In genomic region chr22:35051034-35051535, GRCh38 we compare ENCODE assay signal across 34 cellular contexts. TPM values are rescaled to one million over a fixed set of nuclear protein-coding genes. Genes with fewer than 3 reads are reported as not detected.
"Had no signal": no experiment of that assay in that cellular context is flagged by ENCODE, and none has a peak within 500 bp of the region (broad histone marks: within the 10 kb centered on the region; RNA-seq: fewer than 3 reads in every experiment).

No MANE protein-coding gene starts in this region.

- H3K36me3 ChIP-seq: brain microvascular endothelial cell, colonic mucosa, esophagus squamous epithelium, gastroesophageal sphincter, heart right ventricle had no signal

- H3K79me2 ChIP-seq: hepatocyte had no signal

- H3K27ac ChIP-seq: brain microvascular endothelial cell, colonic mucosa, epithelial cell of prostate, esophagus squamous epithelium, gastroesophageal sphincter, heart right ventricle, hepatocyte had no signal

- H3K27me3 ChIP-seq: brain microvascular endothelial cell, colonic mucosa, hepatocyte had no signal

- H3K4me1 Mint-ChIP-seq: activated CD4-positive, alpha-beta T cell treated with anti-CD3 and anti-CD28 coated beads, Interleukin-2, amount 10 ng/mL, durations not matched to agents 7 days and 5 days; activated T-helper 17 cell treated with anti-CD3 and anti-CD28 coated beads, Interleukin-2, amount 50 U/mL, for 72 hours had no signal

- H3K4me3 ChIP-seq: colonic mucosa, esophagus squamous epithelium, gastroesophageal sphincter, heart right ventricle, hepatocyte had no signal

- H3K4me3 Mint-ChIP-seq: activated CD4-positive, alpha-beta T cell treated with anti-CD3 and anti-CD28 coated beads, Interleukin-2, amount 10 ng/mL, durations not matched to agents 7 days and 5 days; activated CD8-positive, alpha-beta T cell treated with anti-CD3 and anti-CD28 coated beads for 36 hours; activated naive CD8-positive, alpha-beta T cell; activated T-cell treated with anti-CD3 and anti-CD28 coated beads, Interleukin-2, amount 50 U/mL, for 4 hours; activated T-helper 17 cell treated with anti-CD3 and anti-CD28 coated beads, Interleukin-2, amount 50 U/mL, for 72 hours had no signal

- H3K4me2 ChIP-seq: hepatocyte had no signal

- H3K36me3 Mint-ChIP-seq: activated naive CD8-positive, alpha-beta T cell had no signal

- H3K9me3 ChIP-seq: colonic mucosa had no signal

- DNase-seq: activated CD4-positive, alpha-beta T cell treated with anti-CD3 and anti-CD28 coated beads for 4 hours; activated CD4-positive, alpha-beta T cell treated with anti-CD3 and anti-CD28 coated beads, Interleukin-2, amount 10 ng/mL, durations not matched to agents 7 days and 5 days; activated CD4-positive, alpha-beta T cell treated with anti-CD3 and anti-CD28 coated beads, Interleukin-2, amount 50 U/mL, for 4 hours; activated CD4-positive, CD25-positive, alpha-beta regulatory T cell; activated CD4-positive, CD25-positive, alpha-beta regulatory T cell treated with anti-CD3 and anti-CD28 coated beads, Interleukin-2, amount 50 U/mL, for 72 hours; activated CD8-positive, alpha-beta memory T cell treated with anti-CD3 and anti-CD28 coated beads for 24 hours; activated effector memory CD4-positive, alpha-beta T cell treated with Interleukin-2 at 50 U/mL for 16 hours; activated gamma-delta T cell treated with Interleukin-2 at 50 U/mL for 16 hours; activated naive CD4-positive, alpha-beta T cell treated with anti-CD3 and anti-CD28 coated beads, Interleukin-2, amount 50 U/mL, for 16 hours; activated naive CD4-positive, alpha-beta T cell treated with Interleukin-2 at 50 U/mL for 16 hours; activated T-cell treated with anti-CD3 and anti-CD28 coated beads, Interleukin-2, amount 50 U/mL, for 4 hours; amniotic stem cell; anterior cingulate cortex; brain microvascular endothelial cell; caudate nucleus; cerebellar nuclear complex; colonic mucosa; effector CD8-positive, alpha-beta T cell; esophagus squamous epithelium; foreskin melanocyte; heart right ventricle; T-helper 2 cell had no signal

- H3K9me3 Mint-ChIP-seq: activated CD4-positive, alpha-beta T cell treated with anti-CD3 and anti-CD28 coated beads, Interleukin-2, amount 10 ng/mL, durations not matched to agents 7 days and 5 days; activated CD8-positive, alpha-beta T cell treated with anti-CD3 and anti-CD28 coated beads for 36 hours; activated T-cell treated with anti-CD3 and anti-CD28 coated beads, Interleukin-2, amount 50 U/mL, for 4 hours; activated T-helper 17 cell treated with anti-CD3 and anti-CD28 coated beads, Interleukin-2, amount 50 U/mL, for 72 hours had no signal

- H3K27ac Mint-ChIP-seq: activated CD4-positive, alpha-beta T cell treated with anti-CD3 and anti-CD28 coated beads, Interleukin-2, amount 10 ng/mL, durations not matched to agents 7 days and 5 days; activated CD8-positive, alpha-beta T cell treated with anti-CD3 and anti-CD28 coated beads for 36 hours; activated naive CD8-positive, alpha-beta T cell; activated T-helper 17 cell treated with anti-CD3 and anti-CD28 coated beads, Interleukin-2, amount 50 U/mL, for 72 hours had no signal

- ATAC-seq: gastroesophageal sphincter, heart right ventricle had no signal

- H2AFZ ChIP-seq: hepatocyte had no signal

- H3K4me1 ChIP-seq: colonic mucosa, esophagus squamous epithelium, gastroesophageal sphincter, heart right ventricle had no signal

RNA-seq across cellular contexts. Expression of gene ISX, which starts 14.9 kb away (rescaled TPM):
- total RNA-seq: activated CD4-positive, alpha-beta T cell treated with anti-CD3 and anti-CD28 coated beads, Interleukin-2, amount 10 ng/mL, durations not matched to agents 7 days and 5 days; activated CD8-positive, alpha-beta T cell treated with anti-CD3 and anti-CD28 coated beads for 36 hours; activated T-cell treated with anti-CD3 and anti-CD28 coated beads, Interleukin-2, amount 50 U/mL, for 4 hours; activated T-helper 17 cell treated with anti-CD3 and anti-CD28 coated beads, Interleukin-2, amount 50 U/mL, for 72 hours; astrocyte; dermis microvascular lymphatic vessel endothelial cell; endothelial cell of umbilical vein; esophagus squamous epithelium; fibroblast of lung; fibroblast of villous mesenchyme; gastroesophageal sphincter; glomerular endothelial cell; heart right ventricle had no signal
